Comparison of ENCODE assay signal across 1 cellular context in the genomic region with DNA sequence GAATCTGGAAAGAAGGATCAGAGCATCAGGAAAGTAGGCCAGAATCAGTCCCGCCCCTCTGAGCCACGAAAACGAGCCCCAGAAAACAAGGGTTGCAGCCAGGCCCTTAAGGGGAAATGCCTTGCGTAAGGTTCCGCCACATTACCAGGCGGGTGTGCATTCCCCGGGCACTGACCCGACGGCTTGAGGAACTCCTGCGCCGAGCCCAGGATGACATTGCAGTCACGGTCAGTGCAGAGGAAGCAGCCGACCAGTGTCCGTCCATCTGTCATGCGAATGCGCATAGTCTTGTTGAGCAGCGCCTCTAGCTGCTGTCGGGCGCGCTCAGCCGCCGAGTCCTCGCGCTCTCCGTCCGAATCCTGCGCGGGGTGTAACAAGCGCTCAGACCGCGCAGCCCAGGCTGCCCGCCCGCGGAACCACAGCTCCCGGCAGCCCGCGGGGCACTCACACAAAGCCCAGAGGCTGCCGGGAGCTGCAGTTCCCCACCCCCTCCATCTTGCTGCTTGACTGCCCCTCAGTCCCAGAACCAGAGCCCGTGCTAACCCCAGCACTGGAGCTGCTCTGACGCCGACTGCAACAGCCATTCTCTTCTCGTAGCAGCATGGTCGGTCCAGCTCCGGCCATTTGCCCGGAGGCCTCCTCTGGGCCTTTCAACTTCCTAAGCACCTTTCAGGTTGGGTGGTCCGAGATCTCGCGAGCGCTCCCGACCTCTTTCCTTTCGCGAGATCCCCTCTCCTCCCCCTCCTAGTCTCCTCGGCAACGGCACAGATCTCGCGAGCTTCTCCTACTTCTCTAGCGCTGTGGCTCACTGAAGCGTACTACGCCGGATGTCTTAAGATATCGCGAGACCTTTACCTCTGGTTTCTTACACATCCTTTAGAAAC.
TF ChIP-seq lines count a peak whose summit lies in the region.

TSS of gene NAA38 (minus strand) at position 720 of the 884 bp plus-strand sequence. CDS start at position 624, 96 bp downstream.

TF ChIP-seq in K562, 482 proteins besides CTCF, POLR2A, EP300 and RAD21 (continued from another document):
- TF ChIP-seq E2F4 (CRISPR knock-in tag; IDR thresholded peaks at IDR 0.05; ENCODE audit: low read depth) (no peak), ZNF76 (CRISPR knock-in tag; IDR thresholded peaks at IDR 0.05; ENCODE audit: borderline replicate concordance) (0 out of 2 replicates have a peak, but pooled peaks have one; percentile 28), LCOR (CRISPR knock-in tag; IDR thresholded peaks at IDR 0.05) (peak; percentile 75; the same call in 1 of the 2 replicates), SMARCE1 (IDR thresholded peaks at IDR 0.05) (0 out of 2 replicates have a peak, but pooled peaks have one; percentile 34), ARNT (IDR thresholded peaks at IDR 0.05) (no peak), ZNF282 (CRISPR knock-in tag; IDR thresholded peaks at IDR 0.05) (no peak), SMARCA4 (IDR thresholded peaks at IDR 0.05) (peak; percentile 14; the same call in 1 of the 2 replicates), SAFB2 (IDR thresholded peaks at IDR 0.05; ENCODE audit: borderline replicate concordance, low read depth, low read length, severe bottlenecking) (no peak), ZNF184 (CRISPR knock-in tag; IDR thresholded peaks at IDR 0.05) (no peak), ZBTB8A (IDR thresholded peaks at IDR 0.05; ENCODE audit: partially characterized antibody) (no peak), TEAD4 (IDR thresholded peaks at IDR 0.05; ENCODE audit: low read length) (peak; percentile 20; the same call in 1 of the 2 replicates), TEAD4 (CRISPR knock-in tag; IDR thresholded peaks at IDR 0.05; ENCODE audit: borderline replicate concordance) (no peak)
- TF ChIP-seq, protein P1, sequence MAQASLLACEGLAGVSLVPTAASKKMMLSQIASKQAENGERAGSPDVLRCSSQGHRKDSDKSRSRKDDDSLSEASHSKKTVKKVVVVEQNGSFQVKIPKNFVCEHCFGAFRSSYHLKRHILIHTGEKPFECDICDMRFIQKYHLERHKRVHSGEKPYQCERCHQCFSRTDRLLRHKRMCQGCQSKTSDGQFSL (CRISPR knock-in tag; IDR thresholded peaks at IDR 0.05): peak; percentile 52; the same call in 1 of the 2 replicates
- TF ChIP-seq, protein P1 (tag; IDR thresholded peaks at IDR 0.05): no peak
